8 cellular contexts compared by ENCODE assay signal in the genomic region with DNA sequence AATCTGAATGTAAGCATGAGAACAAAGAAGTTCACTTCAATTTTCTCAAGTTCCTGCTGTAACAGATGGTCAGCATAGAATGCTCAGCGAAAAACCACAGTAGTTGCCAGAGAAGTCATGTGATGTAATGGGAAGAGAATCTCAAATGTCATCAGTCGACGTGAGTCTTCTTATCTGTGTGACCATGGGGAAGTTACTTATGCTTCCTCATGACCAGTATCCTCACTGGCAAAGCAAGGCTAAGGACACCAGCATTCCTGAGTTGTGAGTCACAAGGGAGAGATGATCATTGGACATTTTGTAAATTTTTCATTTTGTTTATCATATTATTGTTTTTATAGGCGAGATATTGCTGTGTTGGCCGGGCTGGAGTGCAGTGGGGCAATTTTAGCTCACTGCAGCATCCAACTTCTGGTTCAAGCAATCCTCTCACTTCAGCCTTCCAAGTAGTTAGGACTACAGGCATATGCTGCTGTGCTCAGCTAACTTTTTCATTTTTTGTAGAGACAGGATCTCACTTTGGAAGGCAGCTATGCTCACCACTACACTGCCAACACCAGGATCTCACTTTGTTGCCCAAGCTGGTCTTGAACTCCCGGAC. TPM values are rescaled to one million over a fixed set of nuclear protein-coding genes. Genes with fewer than 3 reads are reported as not detected.
DNase-seq lines count a peak whose midpoint lies in the region; ATAC-seq and TF ChIP-seq lines count a peak whose summit lies in the region.

No MANE protein-coding gene starts in this region.

- peaks cover 7% of the 10 kb centered on the region for H3K4me1 ChIP-seq in lower lobe of right lung

- H3K27ac ChIP-seq in lower lobe of right lung: peak overlapping the region; percentile 51

- H3K4me1 Mint-ChIP-seq in stimulated activated effector memory CD8-positive, alpha-beta T cell treated with anti-CD3 and anti-CD28 coated beads, Interleukin-12 subunit alpha, Interleukin-12 subunit beta, amount 100 ng/mL, for 72 hours: no peaks in the 10 kb centered on the region

- peak; percentile 65 for ATAC-seq in GM21737 (IDR thresholded peaks at IDR 0.05; ENCODE audit: unreplicated experiment)
- ATAC-seq in lower lobe of right lung: peak; percentile 86 to 92
- ATAC-seq in GM19467 (IDR thresholded peaks at IDR 0.05; ENCODE audit: unreplicated experiment): no peak
- ATAC-seq in stimulated activated effector memory CD8-positive, alpha-beta T cell treated with anti-CD3 and anti-CD28 coated beads, Interleukin-12 subunit alpha, Interleukin-12 subunit beta, amount 100 ng/mL, for 72 hours: no peak

- no peaks in the 10 kb centered on the region for H3K36me3 Mint-ChIP-seq in stimulated activated effector memory CD8-positive, alpha-beta T cell treated with anti-CD3 and anti-CD28 coated beads, Interleukin-12 subunit alpha, Interleukin-12 subunit beta, amount 100 ng/mL, for 72 hours

- intact Hi-C loops in lower lobe of right lung (cut with DNase I): no loop called here

- no peaks in the 10 kb centered on the region for H3K36me3 ChIP-seq in lower lobe of right lung

- TF ChIP-seq CTCF in AG10803 (conservative IDR thresholded peaks at IDR 0.05; ENCODE audit: low read length) (no peak), lower lobe of right lung (IDR thresholded peaks at IDR 0.05) (no peak)

- DNase-seq in AG10803 (ENCODE audit: low read depth): peak; percentile 99
- DNase-seq in NCI-H2196 treated with DMSO at 0.1 percent for 48 hours (lab: John Stamatoyannopoulos, UW; ENCODE audit: unreplicated experiment): peak; percentile 61
- DNase-seq in cerebellar cortex (ENCODE audit: low spot score): peak; percentile 86
- DNase-seq in lower lobe of right lung: no peak
- DNase-seq in GOT3 (lab: John Stamatoyannopoulos, UW): no peak
- DNase-seq in stimulated activated effector memory CD8-positive, alpha-beta T cell treated with anti-CD3 and anti-CD28 coated beads, Interleukin-12 subunit alpha, Interleukin-12 subunit beta, amount 100 ng/mL, for 72 hours (ENCODE audit: low spot score in 2 of 2): no peak

- H3K27me3 ChIP-seq in lower lobe of right lung (ENCODE audit: low read depth): no peaks in the 10 kb centered on the region

- no peak overlapping the region for H3K27ac Mint-ChIP-seq in stimulated activated effector memory CD8-positive, alpha-beta T cell treated with anti-CD3 and anti-CD28 coated beads, Interleukin-12 subunit alpha, Interleukin-12 subunit beta, amount 100 ng/mL, for 72 hours

- H3K9me3 ChIP-seq in lower lobe of right lung: no peaks in the 10 kb centered on the region

- H3K9me3 Mint-ChIP-seq in stimulated activated effector memory CD8-positive, alpha-beta T cell treated with anti-CD3 and anti-CD28 coated beads, Interleukin-12 subunit alpha, Interleukin-12 subunit beta, amount 100 ng/mL, for 72 hours: no peaks in the 10 kb centered on the region

- H3K4me3 ChIP-seq in AG10803 (ENCODE audit: low read length) (no peak overlapping the region), lower lobe of right lung (no peak overlapping the region)

- no peak overlapping the region for H3K4me3 Mint-ChIP-seq in stimulated activated effector memory CD8-positive, alpha-beta T cell treated with anti-CD3 and anti-CD28 coated beads, Interleukin-12 subunit alpha, Interleukin-12 subunit beta, amount 100 ng/mL, for 72 hours

RNA-seq across cellular contexts. Expression of a gene that starts 21.9 kb away (rescaled TPM):
- 195 TPM for total RNA-seq in lower lobe of right lung

Comparison
In these comparisons a context has a peak if more than half of its experiments do, and no peak if none do; other contexts are left out.
1. DNase-seq: peak in AG10803 (single experiment), NCI-H2196 treated with DMSO at 0.1 percent for 48 hours (single experiment) and cerebellar cortex (single experiment); none in lower lobe of right lung (single experiment), GOT3 (single experiment) and stimulated activated effector memory CD8-positive, alpha-beta T cell treated with anti-CD3 and anti-CD28 coated beads, Interleukin-12 subunit alpha, Interleukin-12 subunit beta, amount 100 ng/mL, for 72 hours (0 of 2).
2. ATAC-seq: peak in GM21737 (single experiment) and lower lobe of right lung (2 of 2); none in GM19467 (single experiment) and stimulated activated effector memory CD8-positive, alpha-beta T cell treated with anti-CD3 and anti-CD28 coated beads, Interleukin-12 subunit alpha, Interleukin-12 subunit beta, amount 100 ng/mL, for 72 hours (single experiment).